Comparison of ENCODE assay signal across 1 cellular context in the genomic region with DNA sequence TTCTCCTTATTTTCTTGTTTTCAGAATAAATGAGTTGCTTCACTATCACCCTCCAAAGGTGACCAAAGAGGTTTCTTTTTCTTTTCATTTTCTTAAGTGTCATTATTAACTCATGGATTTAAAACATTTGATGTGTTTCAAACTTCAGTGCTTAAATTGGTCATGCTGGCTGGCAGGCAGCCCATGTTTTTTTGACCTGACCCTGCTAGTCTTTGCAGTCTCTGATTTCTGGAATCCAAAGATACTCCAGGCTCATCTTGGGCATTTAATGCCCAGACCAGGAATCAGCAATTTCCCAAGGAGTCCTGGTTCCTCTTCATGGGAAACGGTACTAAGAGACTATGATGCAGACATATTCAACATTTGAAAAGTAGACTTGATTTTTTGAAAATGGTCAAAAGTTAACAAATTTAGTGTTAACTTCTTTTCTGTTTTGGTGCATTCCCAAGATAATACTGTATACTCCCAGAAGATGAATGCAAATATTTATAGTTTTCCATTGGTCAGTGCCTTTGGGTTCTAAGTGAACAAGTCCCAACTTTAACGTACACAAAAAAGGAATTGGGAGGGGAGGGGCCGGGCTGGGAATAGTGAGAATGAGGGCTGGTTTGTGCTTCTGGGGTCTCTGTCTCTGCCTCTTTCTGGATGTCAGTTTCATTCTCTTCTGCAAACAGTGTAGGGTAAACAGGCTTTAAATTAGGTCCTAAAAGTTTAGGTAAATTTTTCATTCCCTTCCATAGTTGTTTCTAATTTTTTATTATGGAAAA.
TF ChIP-seq lines count a peak whose summit lies in the region.

No MANE protein-coding gene starts in this region.

TF ChIP-seq in IMR-90, 13 proteins besides CTCF, POLR2A, EP300 and RAD21 (continued from another document):
- TF ChIP-seq, protein P1, sequence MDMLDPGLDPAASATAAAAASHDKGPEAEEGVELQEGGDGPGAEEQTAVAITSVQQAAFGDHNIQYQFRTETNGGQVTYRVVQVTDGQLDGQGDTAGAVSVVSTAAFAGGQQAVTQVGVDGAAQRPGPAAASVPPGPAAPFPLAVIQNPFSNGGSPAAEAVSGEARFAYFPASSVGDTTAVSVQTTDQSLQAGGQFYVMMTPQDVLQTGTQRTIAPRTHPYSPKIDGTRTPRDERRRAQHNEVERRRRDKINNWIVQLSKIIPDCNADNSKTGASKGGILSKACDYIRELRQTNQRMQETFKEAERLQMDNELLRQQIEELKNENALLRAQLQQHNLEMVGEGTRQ (IDR thresholded peaks at IDR 0.05; ENCODE audit: low read depth, low read length), result no peak
- no peak for TF ChIP-seq CEBPB (IDR thresholded peaks at IDR 0.05; ENCODE audit: low read depth, low read length)
- no peak for TF ChIP-seq FOS (IDR thresholded peaks at IDR 0.05; ENCODE audit: low read depth, low read length)
- TF ChIP-seq, protein P2, sequence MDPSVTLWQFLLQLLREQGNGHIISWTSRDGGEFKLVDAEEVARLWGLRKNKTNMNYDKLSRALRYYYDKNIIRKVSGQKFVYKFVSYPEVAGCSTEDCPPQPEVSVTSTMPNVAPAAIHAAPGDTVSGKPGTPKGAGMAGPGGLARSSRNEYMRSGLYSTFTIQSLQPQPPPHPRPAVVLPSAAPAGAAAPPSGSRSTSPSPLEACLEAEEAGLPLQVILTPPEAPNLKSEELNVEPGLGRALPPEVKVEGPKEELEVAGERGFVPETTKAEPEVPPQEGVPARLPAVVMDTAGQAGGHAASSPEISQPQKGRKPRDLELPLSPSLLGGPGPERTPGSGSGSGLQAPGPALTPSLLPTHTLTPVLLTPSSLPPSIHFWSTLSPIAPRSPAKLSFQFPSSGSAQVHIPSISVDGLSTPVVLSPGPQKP (IDR thresholded peaks at IDR 0.05; ENCODE audit: borderline replicate concordance, low read depth, low read length), result no peak
- TF ChIP-seq RCOR1 (IDR thresholded peaks at IDR 0.05; ENCODE audit: insufficient replicate concordance, low read length), result no peak
